Comparison of ENCODE assay signal across 21 cellular contexts in genomic region chr17:14459955-14460354, GRCh38.
"Had no signal": no experiment of that assay in that cellular context is flagged by ENCODE, and none has a peak within 500 bp of the region (broad histone marks: within the 10 kb centered on the region; RNA-seq: fewer than 3 reads in every experiment).

No MANE protein-coding gene starts in this region.

- H3K27me3 ChIP-seq: ovary, right atrium auricular region, transverse colon had no signal

- H3K4me3 ChIP-seq: esophagus squamous epithelium, left ventricle myocardium inferior, lung, ovary, right atrium auricular region, stomach, thoracic aorta, transverse colon had no signal

- H3K9me3 ChIP-seq: esophagus squamous epithelium, left ventricle myocardium inferior, ovary, right atrium auricular region, stomach, thoracic aorta, transverse colon had no signal

- H3K27ac ChIP-seq: epithelial cell of prostate, esophagus squamous epithelium, left ventricle myocardium inferior, ovary, right atrium auricular region, stomach, thoracic aorta, transverse colon had no signal

- H3K4me1 ChIP-seq: left ventricle myocardium inferior, right atrium auricular region, transverse colon had no signal

- DNase-seq: effector memory CD4-positive, alpha-beta T cell; esophagus squamous epithelium; foreskin fibroblast; immature natural killer cell; kidney; left cardiac atrium; left ventricle myocardium inferior; mesenchymal stem cell; naive B cell; nucleus accumbens; ovary; small intestine; stimulated activated CD4-positive, alpha-beta T cell treated with anti-CD3 and anti-CD28 coated beads, Interleukin-12 subunit alpha, Interleukin-12 subunit beta, amount 100 ng/mL, for 4 hours; stimulated activated naive CD4-positive, alpha-beta T cell; stomach; substantia nigra; transverse colon had no signal

- H3K36me3 ChIP-seq: esophagus squamous epithelium, left ventricle myocardium inferior, ovary, right atrium auricular region, stomach, thoracic aorta, transverse colon had no signal

- ATAC-seq: left cardiac atrium had no signal
